Comparison of ENCODE assay signal across 9 cellular contexts in genomic region chr22:17086750-17087149, GRCh38. TPM values are rescaled to one million over a fixed set of nuclear protein-coding genes. Genes with fewer than 3 reads are reported as not detected.
DNase-seq lines count a peak whose midpoint lies in the region; ATAC-seq and TF ChIP-seq lines count a peak whose summit lies in the region.
"Had no signal": no experiment of that assay in that cellular context is flagged by ENCODE, and none has a peak within 500 bp of the region (broad histone marks: within the 10 kb centered on the region; RNA-seq: fewer than 3 reads in every experiment).

No MANE protein-coding gene starts in this region.

- H3K9me3 Mint-ChIP-seq in activated T-cell treated with anti-CD3 and anti-CD28 coated beads, Interleukin-2, amount 50 U/mL, for 72 hours, result no peaks in the 10 kb centered on the region
- no peaks in the 10 kb centered on the region for H3K9me3 Mint-ChIP-seq in activated T-helper 17 cell treated with anti-CD3 and anti-CD28 coated beads, Interleukin-2, amount 50 U/mL, for 72 hours

- no peak for ATAC-seq in activated T-cell treated with anti-CD3 and anti-CD28 coated beads, Interleukin-2, amount 50 U/mL, for 72 hours (replicated peaks in 1 of 2)
- ATAC-seq in activated T-helper 17 cell treated with anti-CD3 and anti-CD28 coated beads, Interleukin-2, amount 50 U/mL, for 72 hours (replicated peaks), result no peak
- ATAC-seq in left lung (no peak), thoracic aorta (ENCODE audit: insufficient number of reproducible peaks, low FRiP score, low read depth) (no peak), HG02798 (IDR thresholded peaks at IDR 0.05; ENCODE audit: poor library complexity, unreplicated experiment) (no peak), HG03159 (IDR thresholded peaks at IDR 0.05; ENCODE audit: unreplicated experiment) (no peak), GM21390 (IDR thresholded peaks at IDR 0.05; ENCODE audit: unreplicated experiment) (no peak)

- H3K9me3 ChIP-seq in left lung (no peaks in the 10 kb centered on the region), thoracic aorta (no peaks in the 10 kb centered on the region)

- DNase-seq in activated T-cell treated with anti-CD3 and anti-CD28 coated beads, Interleukin-2, amount 50 U/mL, for 72 hours, result no peak
- DNase-seq in activated T-cell treated with anti-CD3 and anti-CD28 coated beads, Interleukin-2, amount 50 U/mL, for 1 hour, result no peak
- DNase-seq in left lung, result no peak
- DNase-seq in thoracic aorta (ENCODE audit: low spot score), result no peak
- DNase-seq: NCI-H1930 had no signal

- peak overlapping the region; percentile 88 to 89 for H3K4me3 Mint-ChIP-seq in activated T-cell treated with anti-CD3 and anti-CD28 coated beads, Interleukin-2, amount 50 U/mL, for 72 hours
- H3K4me3 Mint-ChIP-seq in activated T-helper 17 cell treated with anti-CD3 and anti-CD28 coated beads, Interleukin-2, amount 50 U/mL, for 72 hours, result peak overlapping the region; percentile 78

- no peaks in the 10 kb centered on the region for H3K27me3 ChIP-seq in left lung
- H3K27me3 ChIP-seq in thoracic aorta (replicated peaks; ENCODE audit: insufficient read depth), result no peaks in the 10 kb centered on the region

- peaks cover 71% of the 10 kb centered on the region for H3K4me1 Mint-ChIP-seq in activated T-cell treated with anti-CD3 and anti-CD28 coated beads, Interleukin-2, amount 50 U/mL, for 72 hours (ENCODE audit: low read depth)
- H3K4me1 Mint-ChIP-seq in activated T-helper 17 cell treated with anti-CD3 and anti-CD28 coated beads, Interleukin-2, amount 50 U/mL, for 72 hours, result peaks cover 31% of the 10 kb centered on the region

- intact Hi-C loops in left lung (cut with DNase I), result no loop called here

- peaks cover 1% of the 10 kb centered on the region in 2 donors for H3K36me3 Mint-ChIP-seq in activated T-cell treated with anti-CD3 and anti-CD28 coated beads, Interleukin-2, amount 50 U/mL, for 72 hours (ENCODE audit: insufficient read depth in 2 of 2)
- H3K36me3 Mint-ChIP-seq in activated T-helper 17 cell treated with anti-CD3 and anti-CD28 coated beads, Interleukin-2, amount 50 U/mL, for 72 hours (ENCODE audit: low read depth), result peaks cover 5% of the 10 kb centered on the region

- TF ChIP-seq CTCF in left lung (IDR thresholded peaks at IDR 0.05) (no peak), thoracic aorta (IDR thresholded peaks at IDR 0.05) (no peak)

- peaks cover 0 to 72% of the 10 kb centered on the region in 2 donors for H3K4me1 ChIP-seq in left lung
- peaks cover 13 to 24% of the 10 kb centered on the region in 2 donors for H3K4me1 ChIP-seq in thoracic aorta (ENCODE audit: control insufficient read depth in 1 of 2, low read depth in 2 of 2)

- H3K4me3 ChIP-seq in left lung, result peak overlapping the region in 1 of 2 donors; percentile 93
- peak overlapping the region; percentile 98 for H3K4me3 ChIP-seq in thoracic aorta

- H3K27ac ChIP-seq in left lung (peak overlapping the region; percentile 93 to 100), thoracic aorta (no peak overlapping the region)

- no peaks in the 10 kb centered on the region for H3K36me3 ChIP-seq in left lung
- no peaks in the 10 kb centered on the region for H3K36me3 ChIP-seq in thoracic aorta

- no peaks in the 10 kb centered on the region for H3K27me3 Mint-ChIP-seq in activated T-cell treated with anti-CD3 and anti-CD28 coated beads, Interleukin-2, amount 50 U/mL, for 72 hours (ENCODE audit: low read depth)
- no peaks in the 10 kb centered on the region for H3K27me3 Mint-ChIP-seq in activated T-helper 17 cell treated with anti-CD3 and anti-CD28 coated beads, Interleukin-2, amount 50 U/mL, for 72 hours

- peak overlapping the region; percentile 64 for H3K27ac Mint-ChIP-seq in activated T-cell treated with anti-CD3 and anti-CD28 coated beads, Interleukin-2, amount 50 U/mL, for 72 hours
- peak overlapping the region; percentile 48 for H3K27ac Mint-ChIP-seq in activated T-helper 17 cell treated with anti-CD3 and anti-CD28 coated beads, Interleukin-2, amount 50 U/mL, for 72 hours

RNA-seq across cellular contexts. Expression of gene IL17RA, which starts 1.9 kb away (rescaled TPM):
- 10 to 100 TPM; 19.5 to 23.5 TPM for total RNA-seq in activated T-cell treated with anti-CD3 and anti-CD28 coated beads, Interleukin-2, amount 50 U/mL, for 72 hours
- total RNA-seq in activated T-helper 17 cell treated with anti-CD3 and anti-CD28 coated beads, Interleukin-2, amount 50 U/mL, for 72 hours, result 10 to 100 TPM in 1 of 2 donors, 1 to 10 TPM in 1; 8.5 to 13.6 TPM
- 10 to 100 TPM; 29.3 to 61.6 TPM for total RNA-seq in left lung
- total RNA-seq in thoracic aorta, result 10 to 100 TPM; 28.4 to 34.1 TPM

RNA-seq across cellular contexts. Expression of gene TMEM121B, which starts 34.4 kb away (rescaled TPM):
- total RNA-seq in activated T-cell treated with anti-CD3 and anti-CD28 coated beads, Interleukin-2, amount 50 U/mL, for 72 hours, result under 1 TPM; 0.07 TPM
- total RNA-seq in activated T-helper 17 cell treated with anti-CD3 and anti-CD28 coated beads, Interleukin-2, amount 50 U/mL, for 72 hours, result under 1 TPM in 1 of 2 donors, not detected in 1; 0.08 TPM
- total RNA-seq in left lung (1 to 10 TPM in 1 of 2 donors, under 1 TPM in 1; 0.41 to 1.4 TPM), thoracic aorta (1 to 10 TPM; 1.1 to 2.0 TPM)

Comparison
In these comparisons a context has a peak if more than half of its experiments do, and no peak if none do; other contexts are left out.
1. H3K27ac ChIP-seq: peak in left lung (2 of 2); none in thoracic aorta (0 of 2).